ENCODE assay signal across 8 cellular contexts in genomic region chr11:72224587-72225410, GRCh38. TPM values are rescaled to one million over a fixed set of nuclear protein-coding genes. Genes with fewer than 3 reads are reported as not detected.
A peak's percentile ranks its signal among the peaks of the same experiment; 100 is the strongest.
DNase-seq lines count a peak whose midpoint lies in the region; ATAC-seq and TF ChIP-seq lines count a peak whose summit lies in the region.

Gene INPPL1, plus strand, starts transcription at chr11:72224767. Its CDS starts 218 bp downstream, at chr11:72224985.

- ATAC-seq in GM21528 (IDR thresholded peaks at IDR 0.05; ENCODE audit: low FRiP score, unreplicated experiment) = no peak
- no peak for ATAC-seq in GM18873 (IDR thresholded peaks at IDR 0.05; ENCODE audit: low FRiP score, unreplicated experiment)

- no peak for TF ChIP-seq POLR2A in lower leg skin (IDR thresholded peaks at IDR 0.05)

- intact Hi-C loops in lower leg skin (cut with DNase I; ENCODE audit: low total_unique reads) = no loop called here

- TF ChIP-seq CTCF in AG04449 (IDR thresholded peaks at IDR 0.05; ENCODE audit: insufficient read depth, low read length, missing control alignments) (no peak), GM20000 (IDR thresholded peaks at IDR 0.05; ENCODE audit: extremely low read depth, missing control alignments) (no peak), lower leg skin (IDR thresholded peaks at IDR 0.05) (no peak)

- DNase-seq in AG04449 (ENCODE audit: low read depth, low spot score) (no peak), GM20000 (ENCODE audit: low spot score) (peak; percentile 64), UCSD-AML1 (lab: John Stamatoyannopoulos, UW; ENCODE audit: unreplicated experiment) (peak; percentile 45), dermis microvascular lymphatic vessel endothelial cell (ENCODE audit: low read depth in 2 of 2) (peak in 1 of 2 donors; percentile 41), lower leg skin (ENCODE audit: low spot score in 2 of 2) (peak in 1 of 2 donors; percentile 87)
- peak; percentile 11 for DNase-seq in stimulated activated CD8-positive, alpha-beta memory T cell treated with anti-CD3 and anti-CD28 coated beads, Interleukin-4, amount 100 ng/mL, for 24 hours (ENCODE audit: low read depth)

- CTCF ChIA-PET in AG04449 (lab: Yijun Ruan, JAX) = interaction anchor here (0.8 to 8.0 kb wide), 6 partner anchors 12 to 248 kb away, joined by 3 to 76 read pairs (median 12); no protein-coding TSS in a partner anchor

- peak within 1 kb of the TSS; percentile 91 for H3K4me3 ChIP-seq in AG04449 (ENCODE audit: low read depth, low read length)
- H3K4me3 ChIP-seq in lower leg skin (ENCODE audit: low read depth, poor library complexity, severe bottlenecking) = peak within 1 kb of the TSS; percentile 64

- WGBS in lower leg skin, 2 donors = 1 to 3% methylated on average over 28 to 60 of the region's 80 CpGs

- POLR2A ChIA-PET in AG04449 (lab: Yijun Ruan, JAX) = interaction anchor here (0.6 to 1.7 kb wide), 4 partner anchors 15 to 36 kb away, joined by 3 to 6 read pairs (median 4); no protein-coding TSS in a partner anchor

RNA-seq across cellular contexts. Expression of gene INPPL1, which starts in this region (rescaled TPM):
- total RNA-seq in dermis microvascular lymphatic vessel endothelial cell (31.3 and 41.0 TPM in 2 replicates), lower leg skin (10 to 100 TPM; 25.0 to 68.8 (median 41.2) TPM)
